In genomic region chr2:121088251-121089004, GRCh38 we compare ENCODE assay signal across 18 cellular contexts.
DNase-seq lines count a peak whose midpoint lies in the region; ATAC-seq and TF ChIP-seq lines count a peak whose summit lies in the region.
"Had no signal": no experiment of that assay in that cellular context is flagged by ENCODE, and none has a peak within 500 bp of the region (broad histone marks: within the 10 kb centered on the region; RNA-seq: fewer than 3 reads in every experiment).

No MANE protein-coding gene starts in this region.

- H4K8ac ChIP-seq in neuronal stem cell (ENCODE audit: low read depth, low read length): no peak overlapping the region

- ATAC-seq in GM18519 (IDR thresholded peaks at IDR 0.05; ENCODE audit: low FRiP score, unreplicated experiment): no peak
- ATAC-seq in GM19023 (IDR thresholded peaks at IDR 0.05; ENCODE audit: unreplicated experiment): no peak
- ATAC-seq: mucosa of descending colon had no signal

- H4K91ac ChIP-seq in neuronal stem cell (ENCODE audit: low read depth, low read length, poor library complexity): no peak overlapping the region

- peak overlapping the region; percentile 24 for H3K9ac ChIP-seq in neuronal stem cell (ENCODE audit: low read depth, low read length, poor library complexity)

- H3K14ac ChIP-seq in neuronal stem cell (ENCODE audit: low read length): no peak overlapping the region

- H3K4me3 Mint-ChIP-seq in CD14-positive monocyte: no peak overlapping the region
- H3K4me3 Mint-ChIP-seq: activated B cell treated with CpG ODN at 0.5 μM for 24 hours had no signal

- H3K27ac ChIP-seq in neuronal stem cell (replicated peaks; ENCODE audit: low read length): no peak overlapping the region
- H3K27ac ChIP-seq: epithelial cell of prostate had no signal

- H3K4ac ChIP-seq in neuronal stem cell (ENCODE audit: low read length): no peak overlapping the region

- H3K36me3 ChIP-seq in neuronal stem cell (replicated peaks in 1 of 2; ENCODE audit: control insufficient read depth in 2 of 2, insufficient read depth in 2 of 2, low read length in 2 of 2): no peaks in the 10 kb centered on the region

- intact Hi-C loops in CD14-positive monocyte (cut with micrococcal nuclease): loop anchor here (5.0 kb wide), 2 partner anchors 234 to 269 kb away; no protein-coding TSS in a partner anchor

- WGBS in neuronal stem cell (ENCODE audit: extremely low coverage in 2 of 2, insufficient read length in 2 of 2, insufficient replicate concordance in 1 of 2), 2 donors: no CpG with 5 or more reads among the region's 23 CpGs

- no peaks in the 10 kb centered on the region for H3K79me1 ChIP-seq in neuronal stem cell (ENCODE audit: low read depth, low read length)

- peak overlapping the region; percentile 44 for H3K23ac ChIP-seq in neuronal stem cell (ENCODE audit: low read depth, low read length, poor library complexity)

- no peak overlapping the region for H3K18ac ChIP-seq in neuronal stem cell (ENCODE audit: low read length)

- H2AFZ ChIP-seq in neuronal stem cell (ENCODE audit: low read length): no peak overlapping the region

- H3K4me2 ChIP-seq in neuronal stem cell (ENCODE audit: insufficient read depth, low read length, poor library complexity, severe bottlenecking): no peak overlapping the region

- peaks cover 2 to 8% (median 5%) of the 10 kb centered on the region in 3 donors for H3K27me3 Mint-ChIP-seq in CD14-positive monocyte (ENCODE audit: low read depth in 3 of 3)

- no peak overlapping the region for H2AK5ac ChIP-seq in neuronal stem cell (ENCODE audit: low read depth, low read length)

- peaks cover 0 to 11% (median 0%) of the 10 kb centered on the region in 3 experiments for H3K27me3 ChIP-seq in neuronal stem cell (ENCODE audit: control insufficient read depth in 3 of 3, insufficient read depth in 3 of 3, low read depth in 1 of 3, low read length in 3 of 3)

- H3K9me3 ChIP-seq in neuronal stem cell (replicated peaks in 1 of 2; ENCODE audit: control insufficient read depth in 2 of 2, insufficient read depth in 1 of 2, low read depth in 1 of 2, low read length in 2 of 2): peaks cover 0 to 4% of the 10 kb centered on the region in 2 donors
- H3K9me3 ChIP-seq: mucosa of descending colon had no signal

- H3K36me3 Mint-ChIP-seq in CD14-positive monocyte: no peaks in the 10 kb centered on the region

- no peaks in the 10 kb centered on the region for H3K4me1 Mint-ChIP-seq in CD14-positive monocyte
- H3K4me1 Mint-ChIP-seq: activated B cell treated with CpG ODN at 0.5 μM for 24 hours had no signal

- no peak overlapping the region for H3K4me3 ChIP-seq in fibroblast of mammary gland (ENCODE audit: control insufficient read depth, low read depth, low read length)
- no peak overlapping the region for H3K4me3 ChIP-seq in neuronal stem cell (ENCODE audit: low read length in 2 of 2)
- H3K4me3 ChIP-seq: mucosa of descending colon had no signal

- H2BK12ac ChIP-seq in neuronal stem cell (ENCODE audit: low read length): no peak overlapping the region

- no peak overlapping the region for H2BK15ac ChIP-seq in neuronal stem cell (ENCODE audit: low read length)

- DNase-seq in CD14-positive monocyte (ENCODE audit: low spot score) (peak; percentile 47), NCI-H1694 treated with DMSO at 0.1 percent for 48 hours (lab: John Stamatoyannopoulos, UW) (peak; percentile 88), fibroblast of mammary gland (ENCODE audit: low read depth) (peak; percentile 71), neuronal stem cell (ENCODE audit: low spot score) (no peak), NCI-H146 (lab: John Stamatoyannopoulos, UW) (no peak)
- DNase-seq in activated CD8-positive, alpha-beta memory T cell treated with anti-CD3 and anti-CD28 coated beads, Interleukin-2, amount 50 U/mL, for 48 hours: no peak
- DNase-seq: activated B cell treated with CpG ODN at 0.5 μM for 24 hours; activated effector memory CD4-positive, alpha-beta T cell treated with anti-CD3 and anti-CD28 coated beads, Interleukin-2, amount 50 U/mL, for 16 hours; anterior cingulate cortex; cortex of kidney; kidney glomerular epithelial cell; mucosa of descending colon; NCI-H2081 treated with DMSO at 0.1 percent for 48 hours; nucleus accumbens; stimulated activated CD4-positive, alpha-beta T cell treated with anti-CD3 and anti-CD28 coated beads, Interleukin-4, amount 100 ng/mL, for 1 hour had no signal

- H2BK120ac ChIP-seq in neuronal stem cell (ENCODE audit: low read depth, low read length): no peak overlapping the region

- H3K27ac Mint-ChIP-seq in CD14-positive monocyte: no peak overlapping the region
- H3K27ac Mint-ChIP-seq: activated B cell treated with CpG ODN at 0.5 μM for 24 hours had no signal

- no peaks in the 10 kb centered on the region for H3K4me1 ChIP-seq in neuronal stem cell (ENCODE audit: control insufficient read depth in 2 of 2, insufficient read depth in 1 of 2, low read depth in 1 of 2, low read length in 2 of 2)

- no peak overlapping the region for H2BK5ac ChIP-seq in neuronal stem cell (ENCODE audit: low read length)

- peaks cover 0 to 11% (median 0%) of the 10 kb centered on the region in 7 donors for H3K9me3 Mint-ChIP-seq in CD14-positive monocyte
- H3K9me3 Mint-ChIP-seq: activated B cell treated with CpG ODN at 0.5 μM for 24 hours had no signal

- no peak for TF ChIP-seq CTCF in CD14-positive monocyte (IDR thresholded peaks at IDR 0.05)
- no peak for TF ChIP-seq CTCF in fibroblast of mammary gland (conservative IDR thresholded peaks at IDR 0.05; ENCODE audit: control insufficient read depth, insufficient read depth, low read depth, low read length)

Comparison
In these comparisons a context has a peak if more than half of its experiments do, and no peak if none do; other contexts are left out.
1. DNase-seq: peak in CD14-positive monocyte (single experiment), NCI-H1694 treated with DMSO at 0.1 percent for 48 hours (single experiment) and fibroblast of mammary gland (single experiment); none in neuronal stem cell (single experiment), NCI-H146 (single experiment) and activated CD8-positive, alpha-beta memory T cell treated with anti-CD3 and anti-CD28 coated beads, Interleukin-2, amount 50 U/mL, for 48 hours (single experiment).